ENCODE assay signal across 20 cellular contexts in genomic region chr3:197789309-197789708, GRCh38. TPM values are rescaled to one million over a fixed set of nuclear protein-coding genes. Genes with fewer than 3 reads are reported as not detected.
DNase-seq lines count a peak whose midpoint lies in the region; ATAC-seq and TF ChIP-seq lines count a peak whose summit lies in the region.
"Had no signal": no experiment of that assay in that cellular context is flagged by ENCODE, and none has a peak within 500 bp of the region (broad histone marks: within the 10 kb centered on the region; RNA-seq: fewer than 3 reads in every experiment).

No MANE protein-coding gene starts in this region.

- no peak for ATAC-seq in stimulated activated naive B cell treated with anti-CD40 and anti-IgM and Interleukin-4, amounts not matched to agents 10 μg/mL and 1 μg/mL and 100 μg/mL, for 72 hours (replicated peaks)
- ATAC-seq: HCT116, K562 had no signal

- H3K4me1 Mint-ChIP-seq in stimulated activated naive B cell treated with anti-CD40 and anti-IgM and Interleukin-4, amounts not matched to agents 10 μg/mL and 1 μg/mL and 100 μg/mL, for 72 hours: peaks cover 23 to 57% of the 10 kb centered on the region in 2 donors

- H3K36me3 ChIP-seq in DOHH2 (ENCODE audit: control insufficient read depth, low read length): peaks cover 8% of the 10 kb centered on the region
- H3K36me3 ChIP-seq in OCI-LY7 (ENCODE audit: insufficient read depth, low read length): peaks cover 10% of the 10 kb centered on the region

- no TSS peak for BruUV-seq in OCI-LY7 (replicated peaks; lab: Mats Ljungman, UMichigan)

- peak overlapping the region; percentile 91 for H3K4me3 ChIP-seq in DOHH2 (ENCODE audit: low read length)
- no peak overlapping the region for H3K4me3 ChIP-seq in OCI-LY7 (ENCODE audit: low read depth, low read length, poor library complexity, severe bottlenecking)
- H3K4me3 ChIP-seq in fibroblast of mammary gland (ENCODE audit: control insufficient read depth, low read depth, low read length): no peak overlapping the region
- H3K4me3 ChIP-seq: GM23248, K562 had no signal

- POLR2A ChIA-PET in OCI-LY7 (lab: Charles Lee): interaction anchor here (0.8 to 1.1 kb wide), 7 partner anchors 9 to 40 kb away, joined by 3 to 5 read pairs (median 4); no protein-coding TSS in a partner anchor

- H4K20me1 ChIP-seq in DOHH2 (ENCODE audit: control insufficient read depth, insufficient read depth, low read depth, low read length): no peaks in the 10 kb centered on the region; the same call in 1 of the 2 replicates
- peaks cover 8% of the 10 kb centered on the region; the same call in 1 of the 2 replicates for H4K20me1 ChIP-seq in OCI-LY7 (ENCODE audit: insufficient read depth, low read length)

- H3K4me1 ChIP-seq in DOHH2 (ENCODE audit: control insufficient read depth, low read length) (peaks cover 70% of the 10 kb centered on the region), OCI-LY7 (ENCODE audit: insufficient read depth, low read length, poor library complexity, severe bottlenecking) (peaks cover 36% of the 10 kb centered on the region)

- no peaks in the 10 kb centered on the region for H3K27me3 Mint-ChIP-seq in stimulated activated naive B cell treated with anti-CD40 and anti-IgM and Interleukin-4, amounts not matched to agents 10 μg/mL and 1 μg/mL and 100 μg/mL, for 72 hours

- H3K9me2 ChIP-seq in DOHH2 (replicated peaks; ENCODE audit: control insufficient read depth, low read length): no peaks in the 10 kb centered on the region
- H3K9me2 ChIP-seq in OCI-LY7 (ENCODE audit: insufficient read depth, low read length): no peaks in the 10 kb centered on the region
- H3K9me2 ChIP-seq: SK-N-SH had no signal

- H3K4me3 Mint-ChIP-seq in stimulated activated naive B cell treated with anti-CD40 and anti-IgM and Interleukin-4, amounts not matched to agents 10 μg/mL and 1 μg/mL and 100 μg/mL, for 72 hours: peak overlapping the region in 1 of 2 donors; percentile 90

- H3F3A ChIP-seq in DOHH2 (ENCODE audit: control insufficient read depth, insufficient read depth): peaks cover 31% of the 10 kb centered on the region

- TF ChIP-seq CTCF in DOHH2 (IDR thresholded peaks at IDR 0.05; ENCODE audit: low read depth, low read length, poor library complexity, severe bottlenecking): no peak
- no peak for TF ChIP-seq CTCF in OCI-LY7 (conservative IDR thresholded peaks at IDR 0.05; ENCODE audit: low read length)
- no peak for TF ChIP-seq CTCF in fibroblast of mammary gland (conservative IDR thresholded peaks at IDR 0.05; ENCODE audit: control insufficient read depth, insufficient read depth, low read depth, low read length)

- H3K27ac Mint-ChIP-seq in stimulated activated naive B cell treated with anti-CD40 and anti-IgM and Interleukin-4, amounts not matched to agents 10 μg/mL and 1 μg/mL and 100 μg/mL, for 72 hours: peak overlapping the region; percentile 98

- CTCF ChIA-PET in OCI-LY7 (lab: Charles Lee; ENCODE audit: unreplicated experiment): interaction anchor here (0.9 kb wide), 1 partner anchor 58 kb away, joined by 3 read pairs; no protein-coding TSS in a partner anchor

- H3K27ac ChIP-seq in DOHH2 (ENCODE audit: low read depth, low read length) (peak overlapping the region; percentile 79), OCI-LY7 (ENCODE audit: low read depth, low read length, poor library complexity, severe bottlenecking) (no peak overlapping the region)

- H2AFZ ChIP-seq in OCI-LY7 (ENCODE audit: low read length): peak overlapping the region; percentile 70; the same call in 1 of the 2 replicates

- intact Hi-C loops in OCI-LY7 (cut with micrococcal nuclease; ENCODE audit: unreplicated experiment): no loop called here

- DNase-seq in OCI-LY7 (ENCODE audit: low spot score): no peak
- peak; percentile 8 for DNase-seq in fibroblast of mammary gland (ENCODE audit: low read depth)
- no peak for DNase-seq in stimulated activated naive B cell treated with anti-CD40 and anti-IgM and Interleukin-4, amounts not matched to agents 10 μg/mL and 1 μg/mL and 100 μg/mL, for 72 hours
- no peak for DNase-seq in RPMI8226
- no peak for DNase-seq in activated T-cell treated with anti-CD3 and anti-CD28 coated beads, Interleukin-2, amount 50 U/mL, for 1 hour
- DNase-seq in activated effector memory CD4-positive, alpha-beta T cell treated with Interleukin-2 at 50 U/mL for 16 hours: no peak
- DNase-seq: Calu3; DMS53; GM23248; MV-4-11; NCI-H1417; NCI-H187 treated with DMSO at 0.1 percent for 48 hours; NCI-H345; NK-92 treated with Interleukin-12 subunit alpha and Interleukin-12 subunit beta, amount 100 ng/mL, for 24 hours; SHP77; SK-N-SH had no signal

- H3K9me3 Mint-ChIP-seq in stimulated activated naive B cell treated with anti-CD40 and anti-IgM and Interleukin-4, amounts not matched to agents 10 μg/mL and 1 μg/mL and 100 μg/mL, for 72 hours: no peaks in the 10 kb centered on the region
- H3K9me3 Mint-ChIP-seq: CD14-positive monocyte had no signal

- H3K9me3 ChIP-seq in DOHH2 (ENCODE audit: control insufficient read depth, insufficient read depth, low read length) (no peaks in the 10 kb centered on the region), OCI-LY7 (ENCODE audit: low read length) (no peaks in the 10 kb centered on the region)
- H3K9me3 ChIP-seq: SK-N-SH had no signal

- peaks cover 43% of the 10 kb centered on the region for H3K79me2 ChIP-seq in DOHH2 (ENCODE audit: control insufficient read depth, low read length)
- peaks cover 28% of the 10 kb centered on the region; the same call in 1 of the 2 replicates for H3K79me2 ChIP-seq in OCI-LY7 (ENCODE audit: insufficient read depth, low read depth, low read length)

- H3K36me3 Mint-ChIP-seq in stimulated activated naive B cell treated with anti-CD40 and anti-IgM and Interleukin-4, amounts not matched to agents 10 μg/mL and 1 μg/mL and 100 μg/mL, for 72 hours: peaks cover 11 to 44% of the 10 kb centered on the region in 2 donors

- no peaks in the 10 kb centered on the region for H3K27me3 ChIP-seq in DOHH2 (ENCODE audit: control insufficient read depth, low read length)

- H3K4me2 ChIP-seq in DOHH2 (ENCODE audit: low read length): peak overlapping the region; percentile 74
- H3K4me2 ChIP-seq in OCI-LY7 (ENCODE audit: low read length): peak overlapping the region; percentile 95
- H3K4me2 ChIP-seq: SK-N-SH had no signal

RNA-seq across cellular contexts. Expression of gene LRCH3, which starts 1.7 kb away (rescaled TPM):
- 39.0 and 44.2 TPM in 2 replicates for total RNA-seq in OCI-LY7 (2014; rRNA removed; shearing (Covaris generic))
- total RNA-seq in OCI-LY7 (2022): 52.6 and 53.0 TPM in 2 replicates

RNA-seq across cellular contexts. Expression of gene FYTTD1, which starts 39.6 kb away (rescaled TPM):
- total RNA-seq in OCI-LY7 (2014; rRNA removed; shearing (Covaris generic)): 47.6 and 63.8 TPM in 2 replicates
- 49.2 and 57.8 TPM in 2 replicates for total RNA-seq in OCI-LY7 (2022)

RNA-seq across cellular contexts. Expression of gene RUBCN, which starts 52.6 kb away (rescaled TPM):
- total RNA-seq in OCI-LY7 (2014; rRNA removed; shearing (Covaris generic)): 37.1 and 45.1 TPM in 2 replicates
- total RNA-seq in OCI-LY7 (2022): 48.4 and 56.7 TPM in 2 replicates
